Comparison of ENCODE assay signal across 9 cellular contexts in the genomic region with DNA sequence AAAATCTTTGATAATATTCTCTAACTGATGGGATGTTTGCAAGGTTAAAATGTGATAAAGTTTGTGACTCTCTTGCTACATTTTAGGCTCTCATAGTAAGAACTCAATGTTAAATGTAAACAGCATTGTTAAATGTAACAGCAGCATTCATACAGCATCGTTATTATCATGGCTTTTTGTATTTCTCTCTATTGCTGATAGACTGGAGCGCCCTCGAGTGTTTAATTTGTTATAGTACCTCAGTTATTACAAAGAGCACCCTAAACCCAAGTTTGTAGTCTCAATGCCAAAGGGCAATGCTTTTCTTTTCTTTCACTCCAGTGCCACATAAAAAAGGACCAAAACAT. TPM values are rescaled to one million over a fixed set of nuclear protein-coding genes. Genes with fewer than 3 reads are reported as not detected.
DNase-seq lines count a peak whose midpoint lies in the region; TF ChIP-seq lines count a peak whose summit lies in the region.
"Had no signal": no experiment of that assay in that cellular context is flagged by ENCODE, and none has a peak within 500 bp of the region (broad histone marks: within the 10 kb centered on the region; RNA-seq: fewer than 3 reads in every experiment).

No MANE protein-coding gene starts in this region.

- H3K4me1 Mint-ChIP-seq in CD14-positive monocyte (no peaks in the 10 kb centered on the region), HFFc6 (ENCODE audit: low read depth) (no peaks in the 10 kb centered on the region)
- no peaks in the 10 kb centered on the region for H3K4me1 Mint-ChIP-seq in activated naive CD4-positive, alpha-beta T cell treated with anti-CD3 and anti-CD28 coated beads, Interleukin-2, amount 10 ng/mL, durations not matched to agents 7 days and 5 days

- H3K27ac Mint-ChIP-seq in CD14-positive monocyte = no peak overlapping the region
- no peak overlapping the region for H3K27ac Mint-ChIP-seq in HFFc6
- H3K27ac Mint-ChIP-seq in activated naive CD4-positive, alpha-beta T cell treated with anti-CD3 and anti-CD28 coated beads, Interleukin-2, amount 10 ng/mL, durations not matched to agents 7 days and 5 days = no peak overlapping the region
- H3K27ac Mint-ChIP-seq: stimulated activated naive CD8-positive, alpha-beta T cell treated with anti-CD3 and anti-CD28 coated beads, Interleukin-15, Interleukin-2, amounts not matched to agents 100 ng/mL and 50 ng/mL, for 24 hours had no signal

- TF ChIP-seq POLR2A in uterus (IDR thresholded peaks at IDR 0.05) = no peak

- H3K36me3 Mint-ChIP-seq in CD14-positive monocyte (no peaks in the 10 kb centered on the region), HFFc6 (ENCODE audit: low read depth) (no peaks in the 10 kb centered on the region)
- H3K36me3 Mint-ChIP-seq in activated naive CD4-positive, alpha-beta T cell treated with anti-CD3 and anti-CD28 coated beads, Interleukin-2, amount 10 ng/mL, durations not matched to agents 7 days and 5 days = no peaks in the 10 kb centered on the region

- H3K36me3 ChIP-seq in uterus = no peaks in the 10 kb centered on the region

- H3K27ac ChIP-seq in RWPE1 (no peak overlapping the region), uterus (no peak overlapping the region)

- no peak overlapping the region for H3K4me3 ChIP-seq in foreskin fibroblast (ENCODE audit: low read depth in 1 of 2, low read length in 2 of 2)
- H3K4me3 ChIP-seq in uterus = no peak overlapping the region

- peaks cover 0 to 2% (median 1%) of the 10 kb centered on the region in 3 donors for H3K27me3 Mint-ChIP-seq in CD14-positive monocyte (ENCODE audit: low read depth in 3 of 3)
- peaks cover 19% of the 10 kb centered on the region for H3K27me3 Mint-ChIP-seq in HFFc6 (ENCODE audit: insufficient read depth)
- H3K27me3 Mint-ChIP-seq in activated naive CD4-positive, alpha-beta T cell treated with anti-CD3 and anti-CD28 coated beads, Interleukin-2, amount 10 ng/mL, durations not matched to agents 7 days and 5 days = peaks cover 3% of the 10 kb centered on the region
- H3K27me3 Mint-ChIP-seq: stimulated activated naive CD8-positive, alpha-beta T cell treated with anti-CD3 and anti-CD28 coated beads, Interleukin-15, Interleukin-2, amounts not matched to agents 100 ng/mL and 50 ng/mL, for 24 hours had no signal

- H3K4me1 ChIP-seq in uterus = no peaks in the 10 kb centered on the region

- no peaks in the 10 kb centered on the region for H3K9me3 ChIP-seq in uterus

- intact Hi-C loops in CD14-positive monocyte (cut with micrococcal nuclease) (loop anchor here in 1 of 2 donors (10.0 kb wide), 1 partner anchor 76 kb away; no protein-coding TSS in a partner anchor), uterus (cut with DNase I; ENCODE audit: low total_unique reads) (no loop called here), posterior vena cava (cut with DNase I) (no loop called here)

- POLR2A ChIA-PET in RWPE1 (lab: Yijun Ruan, JAX; ENCODE audit: low non-redundant PET) = no interaction called here

- H3K4me3 Mint-ChIP-seq in CD14-positive monocyte (no peak overlapping the region), HFFc6 (no peak overlapping the region)
- H3K4me3 Mint-ChIP-seq in activated naive CD4-positive, alpha-beta T cell treated with anti-CD3 and anti-CD28 coated beads, Interleukin-2, amount 10 ng/mL, durations not matched to agents 7 days and 5 days = no peak overlapping the region
- H3K4me3 Mint-ChIP-seq: stimulated activated naive CD8-positive, alpha-beta T cell treated with anti-CD3 and anti-CD28 coated beads, Interleukin-15, Interleukin-2, amounts not matched to agents 100 ng/mL and 50 ng/mL, for 24 hours had no signal

- TF ChIP-seq CTCF in CD14-positive monocyte (IDR thresholded peaks at IDR 0.05) (peak; percentile 36), HFFc6 (IDR thresholded peaks at IDR 0.05) (peak; percentile 71), RWPE1 (conservative IDR thresholded peaks at IDR 0.05; ENCODE audit: low read depth) (peak; percentile 73), foreskin fibroblast (IDR thresholded peaks at IDR 0.05; ENCODE audit: low read depth, low read length) (peak; percentile 43), uterus (IDR thresholded peaks at IDR 0.05) (peak in 3 of 4 experiments; percentile 11 to 33 (median 15))

- no peak for DNase-seq in CD14-positive monocyte (ENCODE audit: low spot score)
- DNase-seq in HFFc6 = peak; percentile 20
- DNase-seq in RWPE1 (ENCODE audit: low spot score) = peak; percentile 83
- DNase-seq in foreskin fibroblast = peak in 1 of 2 donors; percentile 61
- no peak for DNase-seq in uterus
- DNase-seq in activated naive CD4-positive, alpha-beta T cell treated with anti-CD3 and anti-CD28 coated beads, Interleukin-2, amount 10 ng/mL, durations not matched to agents 7 days and 5 days = no peak
- no peak for DNase-seq in posterior vena cava (ENCODE audit: low spot score)
- no peak for DNase-seq in stimulated activated CD4-positive, alpha-beta T cell treated with anti-CD3 and anti-CD28 coated beads, Interleukin-15, amount 100 ng/mL, for 24 hours

- H3K27me3 ChIP-seq in uterus = no peaks in the 10 kb centered on the region

- H3K9me3 Mint-ChIP-seq in CD14-positive monocyte (no peaks in the 10 kb centered on the region), HFFc6 (no peaks in the 10 kb centered on the region)
- H3K9me3 Mint-ChIP-seq in activated naive CD4-positive, alpha-beta T cell treated with anti-CD3 and anti-CD28 coated beads, Interleukin-2, amount 10 ng/mL, durations not matched to agents 7 days and 5 days = no peaks in the 10 kb centered on the region
- H3K9me3 Mint-ChIP-seq: stimulated activated naive CD8-positive, alpha-beta T cell treated with anti-CD3 and anti-CD28 coated beads, Interleukin-15, Interleukin-2, amounts not matched to agents 100 ng/mL and 50 ng/mL, for 24 hours had no signal

- CTCF ChIA-PET in RWPE1 (lab: Yijun Ruan, JAX) = interaction anchor here (0.7 to 4.4 kb wide), 8 partner anchors 15 to 244 kb away, joined by 3 to 31 read pairs (median 5); no protein-coding TSS in a partner anchor
- CTCF ChIA-PET in activated naive CD4-positive, alpha-beta T cell treated with anti-CD3 and anti-CD28 coated beads, Interleukin-2, amount 10 ng/mL, durations not matched to agents 7 days and 5 days (lab: Charles Lee) = interaction anchor here (1.2 to 1.3 kb wide), 2 partner anchors 16 to 243 kb away, joined by 3 to 8 read pairs; no protein-coding TSS in a partner anchor

RNA-seq across cellular contexts. Expression of gene TTPAL, which starts 14.9 kb away (rescaled TPM):
- 1 to 10 TPM; 3.0 to 4.9 TPM for polyA plus RNA-seq in CD14-positive monocyte
- 10 to 100 TPM; 28.7 to 38.7 (median 35.2) TPM for total RNA-seq in HFFc6 (2021; fragmentation: NEBNext Ultra II Directional; extraction: Animal tissue kit (Norgen Biotek cat#: 25700))
- total RNA-seq in uterus (10 to 100 TPM in 2 of 4 donors, 1 to 10 TPM in 2; 4.9 to 18.2 (median 10.0) TPM), posterior vena cava (10 to 100 TPM; 11.8 to 14.3 TPM)

Comparison
In these comparisons a context has a peak if more than half of its experiments do, and no peak if none do; other contexts are left out.
1. DNase-seq: peak in HFFc6 (single experiment) and RWPE1 (single experiment); none in CD14-positive monocyte (single experiment), uterus (0 of 2), activated naive CD4-positive, alpha-beta T cell treated with anti-CD3 and anti-CD28 coated beads, Interleukin-2, amount 10 ng/mL, durations not matched to agents 7 days and 5 days (single experiment), posterior vena cava (single experiment) and stimulated activated CD4-positive, alpha-beta T cell treated with anti-CD3 and anti-CD28 coated beads, Interleukin-15, amount 100 ng/mL, for 24 hours (single experiment).
2. CTCF ChIP-seq: peak in every context shown above with its lines; median percentile 73 in RWPE1; 71 in HFFc6; 43 in foreskin fibroblast; 36 in CD14-positive monocyte; 15 in uterus.